ENCODE assay signal across 1 cellular context in genomic region chr11:695332-695605, GRCh38.
TF ChIP-seq lines count a peak whose summit lies in the region.

No MANE protein-coding gene starts in this region.

TF ChIP-seq in HepG2, 621 proteins besides CTCF, POLR2A, EP300 and RAD21 (continued from another document and continues in another):
- TF ChIP-seq, protein P1, sequence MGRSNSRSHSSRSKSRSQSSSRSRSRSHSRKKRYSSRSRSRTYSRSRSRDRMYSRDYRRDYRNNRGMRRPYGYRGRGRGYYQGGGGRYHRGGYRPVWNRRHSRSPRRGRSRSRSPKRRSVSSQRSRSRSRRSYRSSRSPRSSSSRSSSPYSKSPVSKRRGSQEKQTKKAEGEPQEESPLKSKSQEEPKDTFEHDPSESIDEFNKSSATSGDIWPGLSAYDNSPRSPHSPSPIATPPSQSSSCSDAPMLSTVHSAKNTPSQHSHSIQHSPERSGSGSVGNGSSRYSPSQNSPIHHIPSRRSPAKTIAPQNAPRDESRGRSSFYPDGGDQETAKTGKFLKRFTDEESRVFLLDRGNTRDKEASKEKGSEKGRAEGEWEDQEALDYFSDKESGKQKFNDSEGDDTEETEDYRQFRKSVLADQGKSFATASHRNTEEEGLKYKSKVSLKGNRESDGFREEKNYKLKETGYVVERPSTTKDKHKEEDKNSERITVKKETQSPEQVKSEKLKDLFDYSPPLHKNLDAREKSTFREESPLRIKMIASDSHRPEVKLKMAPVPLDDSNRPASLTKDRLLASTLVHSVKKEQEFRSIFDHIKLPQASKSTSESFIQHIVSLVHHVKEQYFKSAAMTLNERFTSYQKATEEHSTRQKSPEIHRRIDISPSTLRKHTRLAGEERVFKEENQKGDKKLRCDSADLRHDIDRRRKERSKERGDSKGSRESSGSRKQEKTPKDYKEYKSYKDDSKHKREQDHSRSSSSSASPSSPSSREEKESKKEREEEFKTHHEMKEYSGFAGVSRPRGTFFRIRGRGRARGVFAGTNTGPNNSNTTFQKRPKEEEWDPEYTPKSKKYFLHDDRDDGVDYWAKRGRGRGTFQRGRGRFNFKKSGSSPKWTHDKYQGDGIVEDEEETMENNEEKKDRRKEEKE (IDR thresholded peaks at IDR 0.05), result no peak
- no peak for TF ChIP-seq HMG20B (CRISPR knock-in tag; conservative IDR thresholded peaks at IDR 0.05)
- TF ChIP-seq TBX3 (IDR thresholded peaks at IDR 0.05; ENCODE audit: borderline replicate concordance), result no peak
- TF ChIP-seq XRCC5 (optimal IDR thresholded peaks at IDR 0.05; ENCODE audit: low read length), result no peak
- no peak for TF ChIP-seq SMARCE1 (IDR thresholded peaks at IDR 0.05; ENCODE audit: borderline replicate concordance)
- TF ChIP-seq FOXK1 (CRISPR knock-in tag; IDR thresholded peaks at IDR 0.05; ENCODE audit: borderline replicate concordance, low read depth), result no peak
- no peak for TF ChIP-seq ZBTB25 (CRISPR knock-in tag; IDR thresholded peaks at IDR 0.05)
- TF ChIP-seq ZFAT (CRISPR knock-in tag; conservative IDR thresholded peaks at IDR 0.05), result no peak
- no peak; the same call in 1 of the 2 replicates for TF ChIP-seq ZNF891 (CRISPR knock-in tag; IDR thresholded peaks at IDR 0.05)
- TF ChIP-seq THAP9 (CRISPR knock-in tag; IDR thresholded peaks at IDR 0.05; ENCODE audit: borderline replicate concordance), result peak; percentile 30; the same call in 1 of the 2 replicates
- TF ChIP-seq DMAP1 (CRISPR knock-in tag; IDR thresholded peaks at IDR 0.05), result peak; percentile 11; the same call in 1 of the 2 replicates
- TF ChIP-seq ZNF776 (CRISPR knock-in tag; IDR thresholded peaks at IDR 0.05), result no peak
- TF ChIP-seq ZNF577 (CRISPR knock-in tag; IDR thresholded peaks at IDR 0.05; ENCODE audit: borderline replicate concordance, low read depth), result no peak
- no peak for TF ChIP-seq KLF9 (CRISPR knock-in tag; IDR thresholded peaks at IDR 0.05; ENCODE audit: low read depth)
- 0 out of 2 replicates have a peak, but pooled peaks have one; percentile 3 for TF ChIP-seq ZNF430 (CRISPR knock-in tag; IDR thresholded peaks at IDR 0.05)
- TF ChIP-seq FOSL1 (CRISPR knock-in tag; IDR thresholded peaks at IDR 0.05; ENCODE audit: borderline replicate concordance), result no peak
- TF ChIP-seq IKZF5 (CRISPR knock-in tag; IDR thresholded peaks at IDR 0.05), result peak; percentile 41; the same call in 1 of the 2 replicates
- no peak for TF ChIP-seq ZNF788 (CRISPR knock-in tag; IDR thresholded peaks at IDR 0.05; ENCODE audit: borderline replicate concordance)
- TF ChIP-seq MATR3 (CRISPR knock-in tag; IDR thresholded peaks at IDR 0.05), result no peak
- TF ChIP-seq TARDBP (CRISPR knock-in tag; IDR thresholded peaks at IDR 0.05), result 0 out of 2 replicates have a peak, but pooled peaks have one; percentile 28
- no peak for TF ChIP-seq ZNF768 (CRISPR knock-in tag; IDR thresholded peaks at IDR 0.05)
- TF ChIP-seq ZNF18 (CRISPR knock-in tag; IDR thresholded peaks at IDR 0.05; ENCODE audit: insufficient replicate concordance), result no peak
- TF ChIP-seq ZNF75D (CRISPR knock-in tag; IDR thresholded peaks at IDR 0.05; ENCODE audit: borderline replicate concordance), result no peak
- TF ChIP-seq, protein P2, sequence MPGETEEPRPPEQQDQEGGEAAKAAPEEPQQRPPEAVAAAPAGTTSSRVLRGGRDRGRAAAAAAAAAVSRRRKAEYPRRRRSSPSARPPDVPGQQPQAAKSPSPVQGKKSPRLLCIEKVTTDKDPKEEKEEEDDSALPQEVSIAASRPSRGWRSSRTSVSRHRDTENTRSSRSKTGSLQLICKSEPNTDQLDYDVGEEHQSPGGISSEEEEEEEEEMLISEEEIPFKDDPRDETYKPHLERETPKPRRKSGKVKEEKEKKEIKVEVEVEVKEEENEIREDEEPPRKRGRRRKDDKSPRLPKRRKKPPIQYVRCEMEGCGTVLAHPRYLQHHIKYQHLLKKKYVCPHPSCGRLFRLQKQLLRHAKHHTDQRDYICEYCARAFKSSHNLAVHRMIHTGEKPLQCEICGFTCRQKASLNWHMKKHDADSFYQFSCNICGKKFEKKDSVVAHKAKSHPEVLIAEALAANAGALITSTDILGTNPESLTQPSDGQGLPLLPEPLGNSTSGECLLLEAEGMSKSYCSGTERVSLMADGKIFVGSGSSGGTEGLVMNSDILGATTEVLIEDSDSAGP (CRISPR knock-in tag; IDR thresholded peaks at IDR 0.05; ENCODE audit: borderline replicate concordance), result no peak
- TF ChIP-seq AGO1 (IDR thresholded peaks at IDR 0.05; ENCODE audit: low read depth, low read length, poor library complexity, severe bottlenecking), result no peak
- TF ChIP-seq ZNF558 (CRISPR knock-in tag; IDR thresholded peaks at IDR 0.05; ENCODE audit: borderline replicate concordance), result no peak
- no peak for TF ChIP-seq ZNF235 (CRISPR knock-in tag; IDR thresholded peaks at IDR 0.05; ENCODE audit: borderline replicate concordance)
- TF ChIP-seq RARG (CRISPR knock-in tag; IDR thresholded peaks at IDR 0.05; ENCODE audit: low read depth), result no peak
- TF ChIP-seq POLR2AphosphoS2 (IDR thresholded peaks at IDR 0.05; ENCODE audit: low read depth, low read length), result no peak
- TF ChIP-seq TP53 (CRISPR knock-in tag; conservative IDR thresholded peaks at IDR 0.05), result no peak
- no peak for TF ChIP-seq ZNF281 (CRISPR knock-in tag; IDR thresholded peaks at IDR 0.05; ENCODE audit: borderline replicate concordance)
- TF ChIP-seq ZNF451 (CRISPR knock-in tag; IDR thresholded peaks at IDR 0.05), result no peak
- no peak for TF ChIP-seq HNF4G (IDR thresholded peaks at IDR 0.05; ENCODE audit: borderline replicate concordance, low read depth, low read length)
- TF ChIP-seq HNF4G (CRISPR knock-in tag; IDR thresholded peaks at IDR 0.05; ENCODE audit: borderline replicate concordance, low read depth), result no peak
- TF ChIP-seq CENPX (CRISPR knock-in tag; IDR thresholded peaks at IDR 0.05), result no peak
- no peak for TF ChIP-seq ZNF574 (CRISPR knock-in tag; IDR thresholded peaks at IDR 0.05)
- TF ChIP-seq TGIF2 (CRISPR knock-in tag; IDR thresholded peaks at IDR 0.05), result no peak
- TF ChIP-seq E2F5 (CRISPR knock-in tag; conservative IDR thresholded peaks at IDR 0.05), result no peak
- no peak for TF ChIP-seq MXD1 (CRISPR knock-in tag; IDR thresholded peaks at IDR 0.05)
- TF ChIP-seq TAF1 (CRISPR knock-in tag; IDR thresholded peaks at IDR 0.05), result no peak
- no peak for TF ChIP-seq POLR2G (IDR thresholded peaks at IDR 0.05; ENCODE audit: low read depth, low read length)
- no peak for TF ChIP-seq MYC (CRISPR knock-in tag; IDR thresholded peaks at IDR 0.05; ENCODE audit: borderline replicate concordance)
- no peak for TF ChIP-seq ARNTL (CRISPR knock-in tag; IDR thresholded peaks at IDR 0.05)
